In genomic region chr18:55762424-55762823, GRCh38 we compare ENCODE assay signal across 34 cellular contexts.
"Had no signal": no experiment of that assay in that cellular context is flagged by ENCODE, and none has a peak within 500 bp of the region (broad histone marks: within the 10 kb centered on the region; RNA-seq: fewer than 3 reads in every experiment).

No MANE protein-coding gene starts in this region.

- H3K27ac ChIP-seq: RWPE1, VCaP had no signal

- ATAC-seq: activated CD8-positive, alpha-beta T cell treated with anti-CD3 and anti-CD28 coated beads for 36 hours; activated T-cell treated with anti-CD3 and anti-CD28 coated beads, Interleukin-2, amount 50 U/mL, for 72 hours; activated T-helper 17 cell treated with anti-CD3 and anti-CD28 coated beads, Interleukin-2, amount 50 U/mL, for 72 hours; Right ventricle myocardium inferior had no signal

- DNase-seq: activated B cell treated with CpG ODN at 0.5 μM for 24 hours; activated CD4-positive, alpha-beta T cell treated with anti-CD3 and anti-CD28 coated beads for 48 hours; activated CD4-positive, alpha-beta T cell treated with anti-CD3 and anti-CD28 coated beads, Interleukin-2, amount 50 U/mL, for 4 hours; activated CD4-positive, CD25-positive, alpha-beta regulatory T cell treated with anti-CD3 and anti-CD28 coated beads, Interleukin-2, amount 50 U/mL, for 72 hours; activated CD8-positive, alpha-beta T cell treated with anti-CD3 and anti-CD28 coated beads for 36 hours; activated effector memory CD4-positive, alpha-beta T cell treated with anti-CD3 and anti-CD28 coated beads, Interleukin-2, amount 50 U/mL, for 16 hours; activated naive CD4-positive, alpha-beta T cell treated with Interleukin-2 at 50 U/mL for 16 hours; activated naive CD8-positive, alpha-beta T cell treated with anti-CD3 and anti-CD28 coated beads, Interleukin-2, amount 10 ng/mL, durations not matched to agents 7 days and 5 days; activated T-cell treated with anti-CD3 and anti-CD28 coated beads, Interleukin-2, amount 50 U/mL, for 1 hour; activated T-cell treated with anti-CD3 and anti-CD28 coated beads, Interleukin-2, amount 50 U/mL, for 72 hours; caudate nucleus; Kasumi-1; KG1; MG63; NCI-H1048; NCI-H1105 treated with DMSO at 0.1 percent for 48 hours; NCI-H1436; NCI-H1694; NCI-H1930; NCI-H2081 treated with DMSO at 0.1 percent for 48 hours; NCI-H345; NCI-H524 treated with DMSO at 0.1 percent for 48 hours; NK-92 treated with Interleukin-12 subunit alpha and Interleukin-12 subunit beta, amount 100 ng/mL, for 24 hours; SIG-M5; SW 1271; T-helper 1 cell; T-helper 2 cell; T-helper 9 cell had no signal

- H3K4me1 Mint-ChIP-seq: activated naive CD4-positive, alpha-beta T cell treated with anti-CD3 and anti-CD28 coated beads, Interleukin-2, amount 50 U/mL, for 24 hours; activated naive CD8-positive, alpha-beta T cell treated with anti-CD3 and anti-CD28 coated beads, Interleukin-2, amount 10 ng/mL, durations not matched to agents 7 days and 5 days; activated T-helper 17 cell treated with anti-CD3 and anti-CD28 coated beads, Interleukin-2, amount 50 U/mL, for 72 hours had no signal

- H3K4me3 ChIP-seq: MG63 had no signal

- H3K27ac Mint-ChIP-seq: activated B cell treated with CpG ODN at 0.5 μM for 24 hours; activated CD8-positive, alpha-beta T cell treated with anti-CD3 and anti-CD28 coated beads for 36 hours; activated naive CD4-positive, alpha-beta T cell treated with anti-CD3 and anti-CD28 coated beads, Interleukin-2, amount 50 U/mL, for 24 hours; activated naive CD8-positive, alpha-beta T cell treated with anti-CD3 and anti-CD28 coated beads, Interleukin-2, amount 10 ng/mL, durations not matched to agents 7 days and 5 days; activated T-cell treated with anti-CD3 and anti-CD28 coated beads, Interleukin-2, amount 50 U/mL, for 72 hours; activated T-helper 17 cell treated with anti-CD3 and anti-CD28 coated beads, Interleukin-2, amount 50 U/mL, for 72 hours; brain had no signal

- H3K36me3 ChIP-seq: MG63 had no signal

- H3K4me3 Mint-ChIP-seq: activated B cell treated with CpG ODN at 0.5 μM for 24 hours; activated CD8-positive, alpha-beta T cell treated with anti-CD3 and anti-CD28 coated beads for 36 hours; activated naive CD4-positive, alpha-beta T cell treated with anti-CD3 and anti-CD28 coated beads, Interleukin-2, amount 50 U/mL, for 24 hours; activated naive CD8-positive, alpha-beta T cell treated with anti-CD3 and anti-CD28 coated beads, Interleukin-2, amount 10 ng/mL, durations not matched to agents 7 days and 5 days; activated T-cell treated with anti-CD3 and anti-CD28 coated beads, Interleukin-2, amount 50 U/mL, for 72 hours; activated T-helper 17 cell treated with anti-CD3 and anti-CD28 coated beads, Interleukin-2, amount 50 U/mL, for 72 hours; brain had no signal

- H3K9me3 ChIP-seq: MG63 had no signal

- H3K27me3 ChIP-seq: MG63 had no signal

- H3K27me3 Mint-ChIP-seq: activated B cell treated with CpG ODN at 0.5 μM for 24 hours; activated CD8-positive, alpha-beta T cell treated with anti-CD3 and anti-CD28 coated beads for 36 hours; activated naive CD4-positive, alpha-beta T cell treated with anti-CD3 and anti-CD28 coated beads, Interleukin-2, amount 50 U/mL, for 24 hours; activated naive CD8-positive, alpha-beta T cell treated with anti-CD3 and anti-CD28 coated beads, Interleukin-2, amount 10 ng/mL, durations not matched to agents 7 days and 5 days; activated T-helper 17 cell treated with anti-CD3 and anti-CD28 coated beads, Interleukin-2, amount 50 U/mL, for 72 hours; brain had no signal

- H3K36me3 Mint-ChIP-seq: activated naive CD4-positive, alpha-beta T cell treated with anti-CD3 and anti-CD28 coated beads, Interleukin-2, amount 50 U/mL, for 24 hours; activated naive CD8-positive, alpha-beta T cell treated with anti-CD3 and anti-CD28 coated beads, Interleukin-2, amount 10 ng/mL, durations not matched to agents 7 days and 5 days; brain had no signal

- H3K9me3 Mint-ChIP-seq: activated B cell treated with CpG ODN at 0.5 μM for 24 hours; activated CD8-positive, alpha-beta T cell treated with anti-CD3 and anti-CD28 coated beads for 36 hours; activated naive CD4-positive, alpha-beta T cell treated with anti-CD3 and anti-CD28 coated beads, Interleukin-2, amount 50 U/mL, for 24 hours; brain had no signal
